22 cellular contexts compared by ENCODE assay signal in genomic region chr5:179147991-179148702, GRCh38.
A peak's percentile ranks its signal among the peaks of the same experiment; 100 is the strongest.
DNase-seq lines count a peak whose midpoint lies in the region; ATAC-seq, FAIRE-seq and TF ChIP-seq lines count a peak whose summit lies in the region.
"Had no signal": no experiment of that assay in that cellular context is flagged by ENCODE, and none has a peak within 500 bp of the region (broad histone marks: within the 10 kb centered on the region; RNA-seq: fewer than 3 reads in every experiment).

No MANE protein-coding gene starts in this region.

- no peak overlapping the region for H3K9ac ChIP-seq in HepG2 (ENCODE audit: insufficient read depth, low read depth, low read length)
- H3K9ac ChIP-seq in GM23248: no peak overlapping the region
- H3K9ac ChIP-seq: BLaER1, KMS-11, SK-N-SH had no signal

- no peaks in the 10 kb centered on the region for H3K79me2 ChIP-seq in HepG2 (ENCODE audit: insufficient read depth, low read length)
- H3K79me2 ChIP-seq in GM23248 (ENCODE audit: insufficient read depth): no peaks in the 10 kb centered on the region

- TF ChIP-seq EP300 in HepG2 (IDR thresholded peaks at IDR 0.05; ENCODE audit: low read depth in 2 of 2, low read length in 2 of 2) (no peak), HepG2 (CRISPR knock-in tag; IDR thresholded peaks at IDR 0.05; ENCODE audit: borderline replicate concordance) (no peak)

- peak; percentile 31; the same call in 1 of the 3 replicates for ATAC-seq in HepG2
- ATAC-seq: HCT116, Panc1 had no signal

- H3K27ac ChIP-seq in left ventricle myocardium inferior (replicated peaks) (no peak overlapping the region), HepG2 (ENCODE audit: extremely low read length, insufficient read depth, low read length) (no peak overlapping the region), GM23248 (no peak overlapping the region)
- H3K27ac ChIP-seq: BLaER1, KMS-11 had no signal

- no TSS peak for BruUV-seq in HepG2 (replicated peaks; lab: Mats Ljungman, UMichigan)

- no peaks in the 10 kb centered on the region for H3K9me3 ChIP-seq in left ventricle myocardium inferior (replicated peaks)
- H3K9me3 ChIP-seq in HepG2 (ENCODE audit: low read length): no peaks in the 10 kb centered on the region
- H3K9me3 ChIP-seq in GM23248 (ENCODE audit: low read depth): no peaks in the 10 kb centered on the region
- H3K9me3 ChIP-seq: BLaER1, SK-N-SH had no signal

- H3F3A ChIP-seq in GM23248 (ENCODE audit: insufficient read depth): peaks cover 23% of the 10 kb centered on the region; the same call in 1 of the 2 replicates

- H3K4me3 ChIP-seq in left ventricle myocardium inferior (no peak overlapping the region), HepG2 (replicated peaks in 1 of 3; ENCODE audit: insufficient read depth in 1 of 3, low read depth in 2 of 3, low read length in 3 of 3) (no peak overlapping the region), GM23248 (no peak overlapping the region)
- H3K4me3 ChIP-seq: BLaER1 had no signal

- H3K4me1 ChIP-seq in left ventricle myocardium inferior (no peaks in the 10 kb centered on the region), HepG2 (ENCODE audit: insufficient read depth, low read length) (no peaks in the 10 kb centered on the region), GM23248 (ENCODE audit: insufficient read depth) (peaks cover 9% of the 10 kb centered on the region)

- CTCF ChIA-PET in HepG2 (lab: Yijun Ruan, JAX; ENCODE audit: low intra/inter-chr PET ratio, low total read pairs): no interaction called here

- 45% methylated on average over 18 of the region's 25 CpGs for WGBS in HepG2 (ENCODE audit: low lambda C conversion rate)
- WGBS in GM23248 (ENCODE audit: low coverage in 1 of 2, low lambda C conversion rate in 2 of 2, missing lambda C conversion rate in 2 of 2), 2 experiments: 88 to 90% methylated on average over 25 of the region's 25 CpGs

- no peaks in the 10 kb centered on the region for H3K36me3 ChIP-seq in left ventricle myocardium inferior
- H3K36me3 ChIP-seq in HepG2 (replicated peaks in 1 of 2; ENCODE audit: control insufficient read depth in 1 of 2, insufficient read depth in 2 of 2, low read length in 2 of 2): no peaks in the 10 kb centered on the region
- H3K36me3 ChIP-seq in GM23248 (ENCODE audit: low read depth): 0 out of 2 replicates have a peak, but pooled peaks cover 13% of the 10 kb centered on the region
- H3K36me3 ChIP-seq: BLaER1 had no signal

- TF ChIP-seq POLR2A in HepG2 (IDR thresholded peaks at IDR 0.05; ENCODE audit: insufficient read depth in 1 of 2, low read depth in 2 of 2, low read length in 2 of 2): no peak

- TF ChIP-seq CTCF in left ventricle myocardium inferior (IDR thresholded peaks at IDR 0.05; ENCODE audit: borderline replicate concordance) (no peak), HepG2 (CRISPR knock-in tag; IDR thresholded peaks at IDR 0.05) (no peak)

- H4K20me1 ChIP-seq in HepG2 (ENCODE audit: insufficient read depth, low read length): no peaks in the 10 kb centered on the region
- no peaks in the 10 kb centered on the region for H4K20me1 ChIP-seq in GM23248 (ENCODE audit: insufficient read depth)
- H4K20me1 ChIP-seq: BLaER1 had no signal

- no peaks in the 10 kb centered on the region for H3K9me2 ChIP-seq in GM23248 (ENCODE audit: insufficient read depth)
- H3K9me2 ChIP-seq: SK-N-SH had no signal

- TF ChIP-seq RAD21 in HepG2 (CRISPR knock-in tag; IDR thresholded peaks at IDR 0.05): no peak

- intact Hi-C loops in left ventricle myocardium inferior (cut with micrococcal nuclease): no loop called here
- intact Hi-C loops in cardiac septum (cut with DNase I): no loop called here
- intact Hi-C loops in HepG2 (cut with micrococcal nuclease; ENCODE audit: unreplicated experiment): no loop called here
- intact Hi-C loops in posterior vena cava (cut with DNase I): no loop called here

- POLR2A ChIA-PET in HepG2 (lab: Yijun Ruan, JAX): no interaction called here

- in situ Hi-C loops in HepG2 (cut with HindIII; ENCODE audit: extremely low pct_ligation_motif_present, low pct_unique_long_range_greater_than_20kb): no loop called here
- in situ Hi-C loops in GM23248 (cut with MboI): no loop called here

- H2AFZ ChIP-seq in HepG2 (ENCODE audit: low read length) (no peak overlapping the region), GM23248 (no peak overlapping the region)

- DNase-seq in left ventricle myocardium inferior (peak; percentile 0), cardiac septum (ENCODE audit: low spot score) (no peak), HepG2 (ENCODE audit: low spot score) (no peak), posterior vena cava (ENCODE audit: low spot score) (peak; percentile 80), GM23248 (no peak), GM19239 (ENCODE audit: insufficient read length, low spot score) (no peak)
- DNase-seq in central memory CD4-positive, alpha-beta T cell: no peak
- DNase-seq: CD4-positive, CD25-positive, alpha-beta regulatory T cell; DMS153; DND-41; GOT3; MM.1S; NCI-H1694; NCI-H2029 treated with DMSO at 0.1 percent for 48 hours; NCI-H2227 treated with DMSO at 0.1 percent for 48 hours; NCI-H526 treated with DMSO at 0.1 percent for 48 hours; SK-N-SH had no signal

- FAIRE-seq in HepG2 (lab: Jason Lieb, UNC) (no peak), GM19239 (lab: Jason Lieb, UNC) (no peak)
- FAIRE-seq: A204.1 had no signal

- H3K27me3 ChIP-seq in left ventricle myocardium inferior (ENCODE audit: low read depth): peaks cover 19% of the 10 kb centered on the region
- peaks cover 1 to 3% of the 10 kb centered on the region in 2 experiments; a peak in 2 of 5 replicates for H3K27me3 ChIP-seq in HepG2 (ENCODE audit: control insufficient read depth in 1 of 2, insufficient read depth in 2 of 2, low read length in 2 of 2)
- no peaks in the 10 kb centered on the region for H3K27me3 ChIP-seq in GM23248 (replicated peaks; ENCODE audit: insufficient read depth)
- H3K27me3 ChIP-seq: BLaER1 had no signal

- H3K4me2 ChIP-seq in HepG2 (ENCODE audit: low read depth, low read length) (no peak overlapping the region), GM23248 (ENCODE audit: unreplicated experiment) (no peak overlapping the region)
- H3K4me2 ChIP-seq: BLaER1, KMS-11, SK-N-SH had no signal

TF ChIP-seq in HepG2, 621 proteins besides CTCF, POLR2A, EP300 and RAD21:
- TF ChIP-seq AHR (CRISPR knock-in tag; IDR thresholded peaks at IDR 0.05) (no peak), ZNF629 (CRISPR knock-in tag; conservative IDR thresholded peaks at IDR 0.05) (no peak), ZNF280D (CRISPR knock-in tag; IDR thresholded peaks at IDR 0.05) (no peak), ZNF513 (CRISPR knock-in tag; conservative IDR thresholded peaks at IDR 0.05) (no peak)

Comparison
In these comparisons a context has a peak if more than half of its experiments do, and no peak if none do; other contexts are left out.
1. DNase-seq: peak in left ventricle myocardium inferior (single experiment) and posterior vena cava (single experiment); none in cardiac septum (single experiment), HepG2 (single experiment), GM23248 (single experiment), GM19239 (single experiment) and central memory CD4-positive, alpha-beta T cell (single experiment).